Comparison of ENCODE assay signal across 12 cellular contexts in genomic region chr9:78783743-78784142, GRCh38.
DNase-seq lines count a peak whose midpoint lies in the region; ATAC-seq and TF ChIP-seq lines count a peak whose summit lies in the region.
"Had no signal": no experiment of that assay in that cellular context is flagged by ENCODE, and none has a peak within 500 bp of the region (broad histone marks: within the 10 kb centered on the region; RNA-seq: fewer than 3 reads in every experiment).

No MANE protein-coding gene starts in this region.

- H3K4me3 ChIP-seq in HFF-Myc (replicated peaks; ENCODE audit: low read depth, low read length), result no peak overlapping the region
- no peak overlapping the region for H3K4me3 ChIP-seq in OCI-LY7 (ENCODE audit: low read depth, low read length, poor library complexity, severe bottlenecking)
- H3K4me3 ChIP-seq: MG63, skin epidermis had no signal

- no peak overlapping the region for H3K4me2 ChIP-seq in OCI-LY7 (ENCODE audit: low read length)

- H3K9me2 ChIP-seq in OCI-LY7 (ENCODE audit: insufficient read depth, low read length), result no peaks in the 10 kb centered on the region

- H3K79me2 ChIP-seq in OCI-LY7 (ENCODE audit: insufficient read depth, low read depth, low read length), result no peaks in the 10 kb centered on the region

- intact Hi-C loops in OCI-LY7 (cut with micrococcal nuclease; ENCODE audit: unreplicated experiment), result no loop called here
- intact Hi-C loops in left cardiac atrium (cut with DNase I), result no loop called here

- no peak overlapping the region for H2AFZ ChIP-seq in OCI-LY7 (ENCODE audit: low read length)

- no peak overlapping the region for H3K27ac ChIP-seq in OCI-LY7 (ENCODE audit: low read depth, low read length, poor library complexity, severe bottlenecking)
- H3K27ac ChIP-seq: skin epidermis had no signal

- H3K9me3 ChIP-seq in OCI-LY7 (ENCODE audit: low read length), result no peaks in the 10 kb centered on the region
- H3K9me3 ChIP-seq: MG63 had no signal

- TF ChIP-seq CTCF in GM12874 (IDR thresholded peaks at IDR 0.05; ENCODE audit: insufficient read depth, low read depth, low read length) (peak; percentile 16; the same call in 1 of the 2 replicates), HFF-Myc (IDR thresholded peaks at IDR 0.05; ENCODE audit: low read depth, low read length, missing control alignments) (peak; percentile 29), OCI-LY7 (conservative IDR thresholded peaks at IDR 0.05; ENCODE audit: low read length) (peak; percentile 53)

- POLR2A ChIA-PET in OCI-LY7 (lab: Charles Lee), result no interaction called here

- CTCF ChIA-PET in OCI-LY7 (lab: Charles Lee; ENCODE audit: unreplicated experiment), result no interaction called here

- H4K20me1 ChIP-seq in OCI-LY7 (ENCODE audit: insufficient read depth, low read length), result no peaks in the 10 kb centered on the region

- H3K36me3 ChIP-seq in OCI-LY7 (ENCODE audit: insufficient read depth, low read length), result no peaks in the 10 kb centered on the region
- H3K36me3 ChIP-seq: MG63 had no signal

- no peak for ATAC-seq in HG03432 (IDR thresholded peaks at IDR 0.05; ENCODE audit: unreplicated experiment)
- ATAC-seq in stimulated activated naive CD8-positive, alpha-beta T cell treated with anti-CD3 and anti-CD28 coated beads, Interleukin-15, Interleukin-2, amounts not matched to agents 100 U/mL and 50 U/mL, for 24 hours, result no peak
- no peak for ATAC-seq in left cardiac atrium

- no peaks in the 10 kb centered on the region for H3K4me1 ChIP-seq in OCI-LY7 (ENCODE audit: insufficient read depth, low read length, poor library complexity, severe bottlenecking)

- DNase-seq in HFF-Myc (ENCODE audit: extremely low read depth, low read depth) (no peak), OCI-LY7 (ENCODE audit: low spot score) (no peak), iPS-NIHi7 (ENCODE audit: extremely low spot score) (peak; percentile 18), medulla oblongata (ENCODE audit: extremely low spot score) (no peak), left cardiac atrium (no peak)
- DNase-seq in stimulated activated naive CD8-positive, alpha-beta T cell treated with anti-CD3 and anti-CD28 coated beads, Interleukin-15, Interleukin-2, amounts not matched to agents 100 U/mL and 50 U/mL, for 24 hours, result no peak
- DNase-seq: activated B cell treated with CpG ODN at 0.5 μM for 24 hours, activated gamma-delta T cell, MG63 had no signal

- no TSS peak for BruUV-seq in OCI-LY7 (replicated peaks; lab: Mats Ljungman, UMichigan)
